In genomic region chr6:16978686-16979085, GRCh38 we compare ENCODE assay signal across 26 cellular contexts.
"Had no signal": no experiment of that assay in that cellular context is flagged by ENCODE, and none has a peak within 500 bp of the region (broad histone marks: within the 10 kb centered on the region; RNA-seq: fewer than 3 reads in every experiment).

No MANE protein-coding gene starts in this region.

- H3K36me3 ChIP-seq: colonic mucosa, esophagus squamous epithelium, gastrocnemius medialis, heart right ventricle, left lung had no signal

- H3K27ac Mint-ChIP-seq: dendritic cell treated with granulocyte-macrophage colony-stimulating factor and Interleukin-4, amounts not matched to agents 40 ng/mL and 50 ng/mL, for 4 days; effector memory CD8-positive, alpha-beta T cell; endodermal cell; memory B cell; naive thymus-derived CD4-positive, alpha-beta T cell had no signal

- H3K4me3 ChIP-seq: colonic mucosa, esophagus squamous epithelium, gastrocnemius medialis, heart right ventricle, left lung, lung had no signal

- H3K36me3 Mint-ChIP-seq: memory B cell; naive thymus-derived CD4-positive, alpha-beta T cell had no signal

- H3K4me1 ChIP-seq: colonic mucosa, esophagus squamous epithelium, gastrocnemius medialis, heart right ventricle, left lung had no signal

- H3K4me1 Mint-ChIP-seq: memory B cell; naive thymus-derived CD4-positive, alpha-beta T cell had no signal

- ATAC-seq: effector memory CD8-positive, alpha-beta T cell; esophagus mucosa; gastrocnemius medialis; heart right ventricle; left cardiac atrium; left lung; left ventricle myocardium superior; naive thymus-derived CD4-positive, alpha-beta T cell had no signal

- H3K4me3 Mint-ChIP-seq: dendritic cell treated with granulocyte-macrophage colony-stimulating factor and Interleukin-4, amounts not matched to agents 40 ng/mL and 50 ng/mL, for 4 days; effector memory CD8-positive, alpha-beta T cell; endodermal cell; memory B cell; naive thymus-derived CD4-positive, alpha-beta T cell had no signal

- DNase-seq: colonic mucosa; cortex of kidney; effector CD8-positive, alpha-beta T cell; effector memory CD8-positive, alpha-beta T cell; endodermal cell; erythroblast; esophagus squamous epithelium; foreskin fibroblast; foreskin melanocyte; gastrocnemius medialis; glutamatergic neuron; head of caudate nucleus; heart right ventricle; hippocampal formation; left cardiac atrium; left lung; left ventricle myocardium superior; mammary epithelial cell; mesendoderm; midbrain; naive thymus-derived CD4-positive, alpha-beta T cell had no signal

- H3K27ac ChIP-seq: colonic mucosa, epithelial cell of prostate, esophagus squamous epithelium, gastrocnemius medialis, heart right ventricle, left lung had no signal

- H3K9me3 ChIP-seq: colonic mucosa, esophagus squamous epithelium, gastrocnemius medialis, heart right ventricle, left lung had no signal

- H3K27me3 ChIP-seq: colonic mucosa, left lung had no signal

- H3K9me3 Mint-ChIP-seq: dendritic cell treated with granulocyte-macrophage colony-stimulating factor and Interleukin-4, amounts not matched to agents 40 ng/mL and 50 ng/mL, for 4 days; effector memory CD8-positive, alpha-beta T cell; endodermal cell; memory B cell had no signal
